39 cellular contexts compared by ENCODE assay signal in genomic region chr12:39005671-39006070, GRCh38.
"Had no signal": no experiment of that assay in that cellular context is flagged by ENCODE, and none has a peak within 500 bp of the region (broad histone marks: within the 10 kb centered on the region; RNA-seq: fewer than 3 reads in every experiment).

No MANE protein-coding gene starts in this region.

- H3K27ac ChIP-seq: adrenal gland, ascending aorta, body of pancreas, brain microvascular endothelial cell, breast epithelium, cardiac muscle cell had no signal

- H3K36me3 ChIP-seq: adrenal gland, ascending aorta, brain microvascular endothelial cell, breast epithelium, cardiac muscle cell had no signal

- H3K4me1 Mint-ChIP-seq: activated naive CD4-positive, alpha-beta T cell treated with anti-CD3 and anti-CD28 coated beads, Interleukin-2, amount 10 ng/mL, durations not matched to agents 7 days and 5 days; activated naive CD4-positive, alpha-beta T cell treated with anti-CD3 and anti-CD28 coated beads, Interleukin-2, amount 50 U/mL, for 24 hours; activated naive CD8-positive, alpha-beta T cell treated with anti-CD3 and anti-CD28 coated beads for 36 hours; activated naive CD8-positive, alpha-beta T cell treated with anti-CD3 and anti-CD28 coated beads, Interleukin-2, amount 10 ng/mL, durations not matched to agents 7 days and 5 days; activated naive CD8-positive, alpha-beta T cell treated with anti-CD3 and anti-CD28 coated beads, Interleukin-2, amount 50 U/mL, for 24 hours; activated T-helper 17 cell treated with anti-CD3 and anti-CD28 coated beads, Interleukin-2, amount 50 U/mL, for 72 hours; central memory CD8-positive, alpha-beta T cell had no signal

- DNase-seq: activated effector memory CD4-positive, alpha-beta T cell treated with anti-CD3 and anti-CD28 coated beads, Interleukin-2, amount 50 U/mL, for 16 hours; activated effector memory CD4-positive, alpha-beta T cell treated with Interleukin-2 at 50 U/mL for 16 hours; activated gamma-delta T cell; activated gamma-delta T cell treated with Interleukin-2 at 50 U/mL for 16 hours; activated naive CD4-positive, alpha-beta T cell; activated naive CD4-positive, alpha-beta T cell treated with anti-CD3 and anti-CD28 coated beads for 36 hours; activated naive CD4-positive, alpha-beta T cell treated with anti-CD3 and anti-CD28 coated beads, Interleukin-2, amount 10 ng/mL, durations not matched to agents 7 days and 5 days; activated naive CD4-positive, alpha-beta T cell treated with anti-CD3 and anti-CD28 coated beads, Interleukin-2, amount 50 U/mL, for 16 hours; activated naive CD4-positive, alpha-beta T cell treated with Interleukin-2 at 50 U/mL for 16 hours; activated naive CD8-positive, alpha-beta T cell treated with anti-CD3 and anti-CD28 coated beads for 36 hours; activated naive CD8-positive, alpha-beta T cell treated with anti-CD3 and anti-CD28 coated beads, Interleukin-2, amount 10 ng/mL, durations not matched to agents 7 days and 5 days; activated naive CD8-positive, alpha-beta T cell treated with anti-CD3 and anti-CD28 coated beads, Interleukin-2, amount 50 U/mL, for 24 hours; activated T-cell treated with anti-CD3 and anti-CD28 coated beads, Interleukin-2, amount 50 U/mL, for 4 hours; activated T-cell treated with anti-CD3 and anti-CD28 coated beads, Interleukin-2, amount 50 U/mL, for 48 hours; activated T-cell treated with anti-CD3 and anti-CD28 coated beads, Interleukin-2, amount 50 U/mL, for 72 hours; adrenal gland; amniotic stem cell; amygdala; anterior cingulate cortex; aorta; body of pancreas; brain microvascular endothelial cell; caudate nucleus; central memory CD4-positive, alpha-beta T cell; cerebellar nuclear complex had no signal

- H3K9me3 ChIP-seq: adrenal gland, ascending aorta, body of pancreas, breast epithelium had no signal

- H3K4me3 ChIP-seq: adrenal gland, ascending aorta, body of pancreas, breast epithelium, cardiac muscle cell had no signal

- H3K27me3 ChIP-seq: adrenal gland, ascending aorta, body of pancreas, brain microvascular endothelial cell, breast epithelium, cardiac muscle cell had no signal

- H3K4me1 ChIP-seq: adrenal gland, ascending aorta, body of pancreas, breast epithelium had no signal

- H3K36me3 Mint-ChIP-seq: activated naive CD4-positive, alpha-beta T cell treated with anti-CD3 and anti-CD28 coated beads, Interleukin-2, amount 10 ng/mL, durations not matched to agents 7 days and 5 days; activated naive CD4-positive, alpha-beta T cell treated with anti-CD3 and anti-CD28 coated beads, Interleukin-2, amount 50 U/mL, for 24 hours; activated naive CD4-positive, alpha-beta T cell treated with anti-CD3 and anti-CD28 coated beads, Interleukin-2, amount 50 U/mL, for 72 hours; activated naive CD8-positive, alpha-beta T cell; activated naive CD8-positive, alpha-beta T cell treated with anti-CD3 and anti-CD28 coated beads for 36 hours; activated naive CD8-positive, alpha-beta T cell treated with anti-CD3 and anti-CD28 coated beads, Interleukin-2, amount 10 ng/mL, durations not matched to agents 7 days and 5 days; brain had no signal

- H3K27ac Mint-ChIP-seq: activated naive CD4-positive, alpha-beta T cell treated with anti-CD3 and anti-CD28 coated beads for 36 hours; activated naive CD4-positive, alpha-beta T cell treated with anti-CD3 and anti-CD28 coated beads, Interleukin-2, amount 10 ng/mL, durations not matched to agents 7 days and 5 days; activated naive CD4-positive, alpha-beta T cell treated with anti-CD3 and anti-CD28 coated beads, Interleukin-2, amount 50 U/mL, for 24 hours; activated naive CD4-positive, alpha-beta T cell treated with anti-CD3 and anti-CD28 coated beads, Interleukin-2, amount 50 U/mL, for 72 hours; activated naive CD8-positive, alpha-beta T cell; activated naive CD8-positive, alpha-beta T cell treated with anti-CD3 and anti-CD28 coated beads for 36 hours; activated naive CD8-positive, alpha-beta T cell treated with anti-CD3 and anti-CD28 coated beads, Interleukin-2, amount 10 ng/mL, durations not matched to agents 7 days and 5 days; activated naive CD8-positive, alpha-beta T cell treated with anti-CD3 and anti-CD28 coated beads, Interleukin-2, amount 50 U/mL, for 24 hours; activated T-cell treated with anti-CD3 and anti-CD28 coated beads, Interleukin-2, amount 50 U/mL, for 72 hours; activated T-helper 1 cell treated with anti-CD3 and anti-CD28 coated beads, Interleukin-12 subunit alpha, Interleukin-12 subunit beta, Interleukin-2, Interleukin-4 antibody, amounts not matched to agents 30 ng/mL and 10 ng/mL and 1 ng/mL, durations not matched to agents 14 hours and 24 hours and 36 hours; activated T-helper 17 cell treated with anti-CD3 and anti-CD28 coated beads, Interleukin-2, amount 50 U/mL, for 72 hours; activated T-helper 2 cell treated with anti-CD3 and anti-CD28 coated beads, Interferon-gamma antibody, Interleukin-2, Interleukin-4, amounts not matched to agents 10 μg/mL and 5 μg/mL and 100 μg/mL, durations not matched to agents 14 hours and 24 hours and 36 hours; brain had no signal

- H3K9me3 Mint-ChIP-seq: activated naive CD4-positive, alpha-beta T cell treated with anti-CD3 and anti-CD28 coated beads for 36 hours; activated naive CD8-positive, alpha-beta T cell treated with anti-CD3 and anti-CD28 coated beads, Interleukin-2, amount 10 ng/mL, durations not matched to agents 7 days and 5 days; activated naive CD8-positive, alpha-beta T cell treated with anti-CD3 and anti-CD28 coated beads, Interleukin-2, amount 50 U/mL, for 24 hours; activated T-helper 1 cell treated with anti-CD3 and anti-CD28 coated beads, Interleukin-12 subunit alpha, Interleukin-12 subunit beta, Interleukin-2, Interleukin-4 antibody, amounts not matched to agents 30 ng/mL and 10 ng/mL and 1 ng/mL, durations not matched to agents 14 hours and 24 hours and 36 hours; activated T-helper 17 cell treated with anti-CD3 and anti-CD28 coated beads, Interleukin-2, amount 50 U/mL, for 72 hours; activated T-helper 2 cell treated with anti-CD3 and anti-CD28 coated beads, Interferon-gamma antibody, Interleukin-2, Interleukin-4, amounts not matched to agents 10 μg/mL and 5 μg/mL and 100 μg/mL, durations not matched to agents 14 hours and 24 hours and 36 hours; brain; central memory CD8-positive, alpha-beta T cell had no signal

- H3K27me3 Mint-ChIP-seq: activated naive CD4-positive, alpha-beta T cell treated with anti-CD3 and anti-CD28 coated beads, Interleukin-2, amount 10 ng/mL, durations not matched to agents 7 days and 5 days; activated naive CD8-positive, alpha-beta T cell; activated naive CD8-positive, alpha-beta T cell treated with anti-CD3 and anti-CD28 coated beads for 36 hours; activated naive CD8-positive, alpha-beta T cell treated with anti-CD3 and anti-CD28 coated beads, Interleukin-2, amount 10 ng/mL, durations not matched to agents 7 days and 5 days; activated naive CD8-positive, alpha-beta T cell treated with anti-CD3 and anti-CD28 coated beads, Interleukin-2, amount 50 U/mL, for 24 hours; activated T-helper 17 cell treated with anti-CD3 and anti-CD28 coated beads, Interleukin-2, amount 50 U/mL, for 72 hours; brain; central memory CD8-positive, alpha-beta T cell had no signal

- FAIRE-seq: astrocyte, bronchial epithelial cell, colon had no signal

- H3K4me3 Mint-ChIP-seq: activated naive CD4-positive, alpha-beta T cell treated with anti-CD3 and anti-CD28 coated beads for 36 hours; activated naive CD4-positive, alpha-beta T cell treated with anti-CD3 and anti-CD28 coated beads, Interleukin-2, amount 10 ng/mL, durations not matched to agents 7 days and 5 days; activated naive CD4-positive, alpha-beta T cell treated with anti-CD3 and anti-CD28 coated beads, Interleukin-2, amount 50 U/mL, for 24 hours; activated naive CD8-positive, alpha-beta T cell; activated naive CD8-positive, alpha-beta T cell treated with anti-CD3 and anti-CD28 coated beads for 36 hours; activated naive CD8-positive, alpha-beta T cell treated with anti-CD3 and anti-CD28 coated beads, Interleukin-2, amount 10 ng/mL, durations not matched to agents 7 days and 5 days; activated naive CD8-positive, alpha-beta T cell treated with anti-CD3 and anti-CD28 coated beads, Interleukin-2, amount 50 U/mL, for 24 hours; activated T-cell treated with anti-CD3 and anti-CD28 coated beads, Interleukin-2, amount 50 U/mL, for 4 hours; activated T-cell treated with anti-CD3 and anti-CD28 coated beads, Interleukin-2, amount 50 U/mL, for 72 hours; activated T-helper 1 cell treated with anti-CD3 and anti-CD28 coated beads, Interleukin-12 subunit alpha, Interleukin-12 subunit beta, Interleukin-2, Interleukin-4 antibody, amounts not matched to agents 30 ng/mL and 10 ng/mL and 1 ng/mL, durations not matched to agents 14 hours and 24 hours and 36 hours; activated T-helper 17 cell treated with anti-CD3 and anti-CD28 coated beads, Interleukin-2, amount 50 U/mL, for 72 hours; brain; central memory CD8-positive, alpha-beta T cell had no signal

- ATAC-seq: activated naive CD4-positive, alpha-beta T cell treated with anti-CD3 and anti-CD28 coated beads, Interleukin-2, amount 50 U/mL, for 72 hours; activated naive CD8-positive, alpha-beta T cell treated with anti-CD3 and anti-CD28 coated beads, Interleukin-2, amount 50 U/mL, for 24 hours; activated T-cell treated with anti-CD3 and anti-CD28 coated beads, Interleukin-2, amount 50 U/mL, for 4 hours; activated T-cell treated with anti-CD3 and anti-CD28 coated beads, Interleukin-2, amount 50 U/mL, for 72 hours; activated T-helper 17 cell treated with anti-CD3 and anti-CD28 coated beads, Interleukin-2, amount 50 U/mL, for 72 hours; body of pancreas had no signal
